ENCODE assay signal across 1 cellular context in the genomic region with DNA sequence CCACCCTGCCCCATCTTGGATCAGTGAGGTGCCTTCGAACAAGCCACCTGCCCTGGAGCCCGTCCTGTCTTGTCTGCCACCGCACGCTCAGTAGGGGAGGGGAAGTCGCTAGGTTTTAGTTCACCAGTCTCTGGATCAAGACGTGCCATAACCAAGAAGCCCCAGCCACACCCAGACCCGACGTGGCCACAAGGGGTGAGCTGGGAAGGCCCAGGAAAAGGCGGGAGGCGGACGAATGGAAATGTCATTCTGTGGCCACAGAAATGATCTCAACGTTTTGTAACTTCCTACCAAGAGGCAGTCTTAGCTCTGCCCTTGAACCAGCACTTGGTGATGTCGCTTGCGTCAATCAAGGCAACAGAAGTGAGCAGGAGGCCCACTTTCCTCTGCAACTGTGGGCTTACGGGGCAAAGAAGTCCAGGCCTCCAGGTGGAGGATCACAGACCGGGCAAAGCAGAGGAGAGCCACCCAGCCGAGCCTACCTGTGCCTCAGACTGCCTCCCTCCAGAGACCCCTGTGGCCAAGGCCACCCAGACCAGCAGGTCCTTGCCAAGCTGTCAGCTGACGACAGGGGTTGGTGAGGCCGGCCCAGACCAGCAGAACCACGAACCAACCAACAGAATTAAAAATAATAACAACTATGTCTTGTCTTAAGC.
TF ChIP-seq lines count a peak whose summit lies in the region.

No MANE protein-coding gene starts in this region.

TF ChIP-seq in H1, 55 proteins besides CTCF, POLR2A, EP300 and RAD21:
- no peak for TF ChIP-seq EGR1 (IDR thresholded peaks at IDR 0.05; ENCODE audit: borderline replicate concordance, low read depth, low read length)
- TF ChIP-seq EZH2 (IDR thresholded peaks at IDR 0.05; ENCODE audit: low read depth, low read length, severe bottlenecking), result no peak
- TF ChIP-seq BCL11A (IDR thresholded peaks at IDR 0.05; ENCODE audit: low read depth in 2 of 2, low read length in 2 of 2), result no peak
- TF ChIP-seq RFX5 (IDR thresholded peaks at IDR 0.05; ENCODE audit: borderline replicate concordance, low read depth, low read length), result no peak
- no peak for TF ChIP-seq FOSL1 (IDR thresholded peaks at IDR 0.05; ENCODE audit: insufficient read depth, low read depth, low read length)
- no peak for TF ChIP-seq HDAC6 (IDR thresholded peaks at IDR 0.05; ENCODE audit: low read depth, low read length)
- TF ChIP-seq ATF2 (IDR thresholded peaks at IDR 0.05; ENCODE audit: low read length), result no peak
- TF ChIP-seq, protein P1, sequence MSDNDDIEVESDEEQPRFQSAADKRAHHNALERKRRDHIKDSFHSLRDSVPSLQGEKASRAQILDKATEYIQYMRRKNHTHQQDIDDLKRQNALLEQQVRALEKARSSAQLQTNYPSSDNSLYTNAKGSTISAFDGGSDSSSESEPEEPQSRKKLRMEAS (IDR thresholded peaks at IDR 0.05), result no peak
- no peak for TF ChIP-seq JUN (IDR thresholded peaks at IDR 0.05; ENCODE audit: low read depth, low read length)
- TF ChIP-seq NRF1 (IDR thresholded peaks at IDR 0.05; ENCODE audit: low read depth, low read length), result no peak
- no peak for TF ChIP-seq JUND (IDR thresholded peaks at IDR 0.05; ENCODE audit: low read length)
- no peak for TF ChIP-seq SIN3A (conservative IDR thresholded peaks at IDR 0.05 in 1 of 2, IDR thresholded peaks at IDR 0.05 in 1 of 2; ENCODE audit: low read depth in 1 of 2, low read length in 2 of 2)
- TF ChIP-seq RNF2 (IDR thresholded peaks at IDR 0.05; ENCODE audit: borderline replicate concordance, low read depth, low read length, missing control alignments, poor library complexity, severe bottlenecking), result no peak
